9 cellular contexts compared by ENCODE assay signal in genomic region chr2:208064220-208064951, GRCh38. TPM values are rescaled to one million over a fixed set of nuclear protein-coding genes. Genes with fewer than 3 reads are reported as not detected.
DNase-seq lines count a peak whose midpoint lies in the region; ATAC-seq and TF ChIP-seq lines count a peak whose summit lies in the region.
"Had no signal": no experiment of that assay in that cellular context is flagged by ENCODE, and none has a peak within 500 bp of the region (broad histone marks: within the 10 kb centered on the region; RNA-seq: fewer than 3 reads in every experiment).

No MANE protein-coding gene starts in this region.

- no peak overlapping the region for H2AFZ ChIP-seq in H9 (ENCODE audit: low read length)

- no peak overlapping the region for H4K91ac ChIP-seq in H9 (ENCODE audit: insufficient read length, low read depth, low read length)

- H3K36me3 ChIP-seq in H7 (replicated peaks; ENCODE audit: control insufficient read depth, insufficient read depth, low read length) (no peaks in the 10 kb centered on the region), heart left ventricle (no peaks in the 10 kb centered on the region), right atrium auricular region (no peaks in the 10 kb centered on the region)
- H3K36me3 ChIP-seq: prostate gland had no signal

- H3K9ac ChIP-seq in H9 (ENCODE audit: extremely low read depth, insufficient read length, low read length) = no peak overlapping the region

- no peaks in the 10 kb centered on the region for H3K79me2 ChIP-seq in H9 (ENCODE audit: insufficient read depth, low read length)

- no peak overlapping the region for H2BK120ac ChIP-seq in H9 (ENCODE audit: low read depth, low read length, poor library complexity, severe bottlenecking)

- H3K4me3 ChIP-seq in fibroblast of pulmonary artery (replicated peaks; ENCODE audit: low read depth, low read length) (no peak overlapping the region), H7 (ENCODE audit: insufficient read depth, low read depth, low read length) (no peak overlapping the region), heart left ventricle (no peak overlapping the region), right atrium auricular region (no peak overlapping the region)
- H3K4me3 ChIP-seq: prostate gland had no signal

- no peak for TF ChIP-seq POLR2A in heart left ventricle (IDR thresholded peaks at IDR 0.05)

- H3K4me2 ChIP-seq in H9 (ENCODE audit: insufficient read depth, insufficient read length, low read length) = no peak overlapping the region

- no peak overlapping the region for H3K14ac ChIP-seq in H9 (ENCODE audit: insufficient read depth, low read length)

- H3K79me1 ChIP-seq in H9 (ENCODE audit: insufficient read depth, low read depth, low read length, poor library complexity, severe bottlenecking) = no peaks in the 10 kb centered on the region

- no peaks in the 10 kb centered on the region for H4K20me1 ChIP-seq in H9 (ENCODE audit: control insufficient read depth, insufficient read depth, insufficient read length)

- H3K27ac ChIP-seq in H9 (ENCODE audit: insufficient read length, low read depth, low read length) (no peak overlapping the region), heart left ventricle (no peak overlapping the region), right atrium auricular region (no peak overlapping the region)
- H3K27ac ChIP-seq: prostate gland had no signal

- H3K4me3 Mint-ChIP-seq in H9 = no peak overlapping the region
- no peak overlapping the region for H3K4me3 Mint-ChIP-seq in natural killer cell treated with Interleukin-12 subunit alpha and Interleukin-12 subunit beta and Interleukin-15 and Interleukin-18, amount 100 ng/mL, for 72 hours

- no peak overlapping the region for H2AK5ac ChIP-seq in H9 (ENCODE audit: insufficient read length, low read length)

- no peak for TF ChIP-seq CTCF in H9 (conservative IDR thresholded peaks at IDR 0.05)
- no peak for TF ChIP-seq CTCF in fibroblast of pulmonary artery (IDR thresholded peaks at IDR 0.05; ENCODE audit: low read length, missing control alignments)
- TF ChIP-seq CTCF in heart left ventricle (IDR thresholded peaks at IDR 0.05) = no peak
- TF ChIP-seq CTCF in right atrium auricular region (IDR thresholded peaks at IDR 0.05) = no peak

- H3K4me1 Mint-ChIP-seq in H9 = 0 out of 4 replicates have a peak, but pooled peaks cover 3 to 4% of the 10 kb centered on the region in 2 experiments
- no peaks in the 10 kb centered on the region for H3K4me1 Mint-ChIP-seq in natural killer cell treated with Interleukin-12 subunit alpha and Interleukin-12 subunit beta and Interleukin-15 and Interleukin-18, amount 100 ng/mL, for 72 hours (ENCODE audit: low read depth in 2 of 2)

- H4K5ac ChIP-seq in H9 (ENCODE audit: insufficient read length, low read depth, low read length) = no peak overlapping the region

- DNase-seq in GM04503 (ENCODE audit: low read depth) (peak; percentile 90), H9 (no peak), NCI-H2107 treated with DMSO at 0.1 percent for 48 hours (lab: John Stamatoyannopoulos, UW; ENCODE audit: unreplicated experiment) (peak; percentile 97), fibroblast of pulmonary artery (ENCODE audit: low read depth) (peak; percentile 80), H7 (no peak), heart left ventricle (no peak), right atrium auricular region (ENCODE audit: low spot score) (no peak)
- no peak for DNase-seq in natural killer cell treated with Interleukin-12 subunit alpha and Interleukin-12 subunit beta and Interleukin-15 and Interleukin-18, amount 100 ng/mL, for 72 hours (ENCODE audit: low spot score)

- no peaks in the 10 kb centered on the region for H3K9me3 ChIP-seq in H9 (ENCODE audit: control insufficient read depth, low read depth, low read length)
- H3K9me3 ChIP-seq in heart left ventricle = no peaks in the 10 kb centered on the region
- no peaks in the 10 kb centered on the region for H3K9me3 ChIP-seq in right atrium auricular region
- H3K9me3 ChIP-seq: prostate gland had no signal

- no peaks in the 10 kb centered on the region for H3K4me1 ChIP-seq in H9 (ENCODE audit: insufficient read depth, low read length)
- peaks cover 0 to 6% (median 0%) of the 10 kb centered on the region in 12 donors for H3K4me1 ChIP-seq in heart left ventricle
- H3K4me1 ChIP-seq in right atrium auricular region = no peaks in the 10 kb centered on the region
- H3K4me1 ChIP-seq: prostate gland had no signal

- intact Hi-C loops in heart left ventricle (cut with DNase I) = no loop called here

- H3K27me3 ChIP-seq in H9 (ENCODE audit: insufficient read depth, low read length) = no peaks in the 10 kb centered on the region
- no peaks in the 10 kb centered on the region for H3K27me3 ChIP-seq in H7 (ENCODE audit: control insufficient read depth, insufficient read depth, low read length)
- H3K27me3 ChIP-seq in heart left ventricle = no peaks in the 10 kb centered on the region
- no peaks in the 10 kb centered on the region for H3K27me3 ChIP-seq in right atrium auricular region

- no peak overlapping the region for H2BK5ac ChIP-seq in H9 (ENCODE audit: insufficient read length, low read length)

- no peak for ATAC-seq in natural killer cell treated with Interleukin-12 subunit alpha and Interleukin-12 subunit beta and Interleukin-15 and Interleukin-18, amount 100 ng/mL, for 72 hours
- no peak for ATAC-seq in heart left ventricle

- H3K18ac ChIP-seq in H9 (ENCODE audit: insufficient read length, low read depth, low read length) = no peak overlapping the region

- no CpG with 5 or more reads among the region's 8 CpGs for WGBS in H9 (ENCODE audit: extremely low coverage, insufficient read length, low lambda C conversion rate)
- 74 to 86% (median 80%) methylated on average over 8 of the region's 8 CpGs for WGBS in heart left ventricle, 4 donors

- H3K27me3 Mint-ChIP-seq in H9 (ENCODE audit: low read depth) = no peaks in the 10 kb centered on the region
- H3K27me3 Mint-ChIP-seq in natural killer cell treated with Interleukin-12 subunit alpha and Interleukin-12 subunit beta and Interleukin-15 and Interleukin-18, amount 100 ng/mL, for 72 hours = peaks cover 8 to 12% of the 10 kb centered on the region in 2 donors

- H3K9me3 Mint-ChIP-seq in H9 = no peaks in the 10 kb centered on the region
- H3K9me3 Mint-ChIP-seq in natural killer cell treated with Interleukin-12 subunit alpha and Interleukin-12 subunit beta and Interleukin-15 and Interleukin-18, amount 100 ng/mL, for 72 hours = no peaks in the 10 kb centered on the region

- no peak overlapping the region for H3K4ac ChIP-seq in H9 (ENCODE audit: low read depth, low read length)

- H3K27ac Mint-ChIP-seq in H9 = peak overlapping the region; percentile 2 to 71 (median 44); a peak in 2 of 7 replicates
- H3K27ac Mint-ChIP-seq in natural killer cell treated with Interleukin-12 subunit alpha and Interleukin-12 subunit beta and Interleukin-15 and Interleukin-18, amount 100 ng/mL, for 72 hours = no peak overlapping the region

- no peak overlapping the region for H2BK15ac ChIP-seq in H9 (ENCODE audit: low read depth, low read length)

- no peak overlapping the region for H3T11ph ChIP-seq in H9 (ENCODE audit: low read length)

- H3K36me3 Mint-ChIP-seq in H9 (ENCODE audit: insufficient read depth in 1 of 3, low read depth in 3 of 3) = no peaks in the 10 kb centered on the region
- H3K36me3 Mint-ChIP-seq in natural killer cell treated with Interleukin-12 subunit alpha and Interleukin-12 subunit beta and Interleukin-15 and Interleukin-18, amount 100 ng/mL, for 72 hours = no peaks in the 10 kb centered on the region

- H3K23me2 ChIP-seq in H9 (ENCODE audit: insufficient read length, low read depth, low read length, poor library complexity, severe bottlenecking) = no peaks in the 10 kb centered on the region

- no peak overlapping the region for H2BK20ac ChIP-seq in H9 (ENCODE audit: low read depth, low read length, poor library complexity, severe bottlenecking)

- no peak overlapping the region for H4K8ac ChIP-seq in H9 (replicated peaks; ENCODE audit: insufficient read length, low read depth, low read length)

- no peak overlapping the region for H2BK12ac ChIP-seq in H9 (ENCODE audit: insufficient read length, low read depth, low read length)

- no peak overlapping the region for H3K56ac ChIP-seq in H9 (ENCODE audit: insufficient read length, low read depth, low read length)

- no peak overlapping the region for H3K23ac ChIP-seq in H9 (ENCODE audit: insufficient read length, low read depth, low read length)

RNA-seq across cellular contexts. Expression of gene PLEKHM3, which starts 39.1 kb away (rescaled TPM):
- total RNA-seq in H9 (2021) (7.3 and 7.5 TPM in 2 replicates), heart left ventricle (10 to 100 TPM; 10.3 to 28.3 (median 17.4) TPM), right atrium auricular region (10 to 100 TPM; 14.9 to 20.0 TPM)
- 10 to 100 TPM in 1 of 2 donors, 1 to 10 TPM in 1; 8.1 to 10.3 TPM for total RNA-seq in natural killer cell treated with Interleukin-12 subunit alpha and Interleukin-12 subunit beta and Interleukin-15 and Interleukin-18, amount 100 ng/mL, for 72 hours
- total RNA-seq in H7 (2014; rRNA removed; shearing (Covaris generic)) = 5.1 and 5.3 TPM in 2 replicates
- 1 to 10 TPM; 5.2 to 7.3 TPM for polyA plus RNA-seq in heart left ventricle

RNA-seq across cellular contexts. Expression of gene CRYGD, which starts 59.9 kb away (rescaled TPM):
- not detected in 2 replicates for total RNA-seq in H9 (2021)
- total RNA-seq in natural killer cell treated with Interleukin-12 subunit alpha and Interleukin-12 subunit beta and Interleukin-15 and Interleukin-18, amount 100 ng/mL, for 72 hours = not detected
- total RNA-seq in H7 (2014; rRNA removed; shearing (Covaris generic)) = 5.2 and 5.5 TPM in 2 replicates
- total RNA-seq in heart left ventricle = not detected
- polyA plus RNA-seq in heart left ventricle = not detected
- not detected for total RNA-seq in right atrium auricular region
- total RNA-seq: prostate gland had no signal

Comparison
In these comparisons a context has a peak if more than half of its experiments do, and no peak if none do; other contexts are left out.
1. DNase-seq: peak in GM04503 (single experiment), NCI-H2107 treated with DMSO at 0.1 percent for 48 hours (single experiment) and fibroblast of pulmonary artery (single experiment); none in H9 (single experiment), natural killer cell treated with Interleukin-12 subunit alpha and Interleukin-12 subunit beta and Interleukin-15 and Interleukin-18, amount 100 ng/mL, for 72 hours (single experiment), H7 (single experiment), heart left ventricle (0 of 5) and right atrium auricular region (single experiment).
2. H3K27ac Mint-ChIP-seq: peak in H9 (3 of 3); none in natural killer cell treated with Interleukin-12 subunit alpha and Interleukin-12 subunit beta and Interleukin-15 and Interleukin-18, amount 100 ng/mL, for 72 hours (0 of 2).